1 cellular context compared by ENCODE assay signal in genomic region chr2:117968724-117969121, GRCh38.
TF ChIP-seq lines count a peak whose summit lies in the region.

No MANE protein-coding gene starts in this region.

TF ChIP-seq in HCT116, 20 proteins besides CTCF, POLR2A, EP300 and RAD21 (continued from another document):
- TF ChIP-seq REST (IDR thresholded peaks at IDR 0.05; ENCODE audit: low read depth) (no peak), ZNF274 (IDR thresholded peaks at IDR 0.05; ENCODE audit: low read depth, low read length) (no peak), POLR2AphosphoS5 (IDR thresholded peaks at IDR 0.05; ENCODE audit: low read depth, low read length) (no peak), SP1 (IDR thresholded peaks at IDR 0.05; ENCODE audit: low read depth) (no peak), FOSL1 (IDR thresholded peaks at IDR 0.05; ENCODE audit: low read depth) (no peak), ZBTB33 (IDR thresholded peaks at IDR 0.05; ENCODE audit: extremely low read depth, insufficient replicate concordance, low read length) (no peak), SIN3A (IDR thresholded peaks at IDR 0.05; ENCODE audit: low read depth) (no peak), MAX (IDR thresholded peaks at IDR 0.05) (no peak), SRF (IDR thresholded peaks at IDR 0.05; ENCODE audit: low read depth) (no peak)
